Comparison of ENCODE assay signal across 10 cellular contexts in the genomic region with DNA sequence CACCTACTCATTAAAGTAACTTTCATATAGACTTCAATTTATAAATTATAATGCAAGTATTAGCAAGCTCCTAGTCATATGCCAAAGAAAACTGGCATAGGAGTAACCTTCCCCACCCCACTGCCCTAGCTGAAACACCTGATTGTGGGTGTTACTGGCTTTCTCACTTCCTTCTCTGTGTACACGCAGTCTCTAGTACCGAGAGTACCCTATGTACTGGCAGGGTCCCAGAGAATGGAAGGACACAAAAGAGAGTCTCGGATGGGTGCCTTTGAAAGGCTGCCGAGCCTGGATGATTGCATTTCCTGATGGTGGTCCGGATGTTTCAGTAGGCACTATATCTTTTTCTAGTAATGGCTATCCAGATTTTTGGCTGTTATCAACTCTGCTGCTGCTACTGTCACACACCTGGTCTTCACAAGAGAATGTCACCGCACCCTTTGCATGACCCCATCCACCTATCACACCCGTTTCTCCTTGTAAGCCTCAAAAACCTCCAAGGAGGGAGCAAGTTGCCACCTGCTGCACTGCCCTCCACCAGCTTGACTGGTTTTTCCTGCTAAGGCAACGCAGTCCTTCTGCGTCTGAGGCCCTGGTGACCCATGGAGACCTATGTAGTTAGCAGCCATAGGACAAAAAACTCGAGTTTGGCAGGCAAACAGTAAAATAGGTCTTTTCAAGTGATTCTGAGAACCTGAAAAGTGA. TPM values are rescaled to one million over a fixed set of nuclear protein-coding genes. Genes with fewer than 3 reads are reported as not detected.
DNase-seq lines count a peak whose midpoint lies in the region; ATAC-seq, FAIRE-seq and TF ChIP-seq lines count a peak whose summit lies in the region.
"Had no signal": no experiment of that assay in that cellular context is flagged by ENCODE, and none has a peak within 500 bp of the region (broad histone marks: within the 10 kb centered on the region; RNA-seq: fewer than 3 reads in every experiment).

No MANE protein-coding gene starts in this region.

- H3K9ac ChIP-seq in smooth muscle cell (ENCODE audit: low read depth): no peak overlapping the region

- no peaks in the 10 kb centered on the region for H3F3A ChIP-seq in smooth muscle cell (ENCODE audit: low read depth)

- FAIRE-seq in pancreas (lab: Jason Lieb, UNC): no peak
- FAIRE-seq: astrocyte had no signal

- no peaks in the 10 kb centered on the region for H3K79me2 ChIP-seq in smooth muscle cell (ENCODE audit: low read depth)

- 52 to 54% methylated on average over 10 of the region's 10 CpGs for WGBS in pancreas, 2 donors
- 77% methylated on average over 10 of the region's 10 CpGs for WGBS in smooth muscle cell (ENCODE audit: low lambda C conversion rate)

- DNase-seq in NCI-H748 (lab: John Stamatoyannopoulos, UW; ENCODE audit: unreplicated experiment): peak; percentile 96
- DNase-seq in pancreas: no peak
- no peak for DNase-seq in foreskin fibroblast
- DNase-seq in smooth muscle cell (lab: John Stamatoyannopoulos, UW; ENCODE audit: unreplicated experiment): no peak
- DNase-seq in NCI-H1694 treated with DMSO at 0.1 percent for 48 hours (lab: John Stamatoyannopoulos, UW): no peak
- DNase-seq in superior temporal gyrus (ENCODE audit: extremely low spot score): no peak
- DNase-seq: right cardiac atrium had no signal

- H3K4me1 ChIP-seq in pancreas (peaks cover 9 to 15% (median 9%) of the 10 kb centered on the region in 3 donors), smooth muscle cell (ENCODE audit: low read depth) (peaks cover 16% of the 10 kb centered on the region)

- intact Hi-C loops in pancreas (cut with DNase I): no loop called here

- no peak for TF ChIP-seq CTCF in pancreas (IDR thresholded peaks at IDR 0.05)
- no peak for TF ChIP-seq CTCF in foreskin fibroblast (IDR thresholded peaks at IDR 0.05; ENCODE audit: low read depth, low read length)
- TF ChIP-seq CTCF in smooth muscle cell (IDR thresholded peaks at IDR 0.05; ENCODE audit: borderline replicate concordance, insufficient read depth, poor library complexity, severe bottlenecking): no peak

- H3K9me3 ChIP-seq in pancreas: no peaks in the 10 kb centered on the region
- no peaks in the 10 kb centered on the region for H3K9me3 ChIP-seq in smooth muscle cell (replicated peaks; ENCODE audit: low read depth)

- H3K27ac ChIP-seq in pancreas (peak overlapping the region in 2 of 4 donors; percentile 5 to 46), smooth muscle cell (ENCODE audit: low read depth) (no peak overlapping the region)

- peak; percentile 93 for ATAC-seq in GM18909 (IDR thresholded peaks at IDR 0.05; ENCODE audit: poor library complexity, unreplicated experiment)
- ATAC-seq in HG03039 (IDR thresholded peaks at IDR 0.05; ENCODE audit: unreplicated experiment): peak; percentile 93
- ATAC-seq in pancreas: peak in 3 of 4 donors; percentile 24 to 42 (median 31)

- H3K27me3 ChIP-seq in pancreas (no peaks in the 10 kb centered on the region), smooth muscle cell (ENCODE audit: low read depth) (no peaks in the 10 kb centered on the region)

- no peak overlapping the region for H2AFZ ChIP-seq in smooth muscle cell (ENCODE audit: low read depth)

- no peaks in the 10 kb centered on the region for H4K20me1 ChIP-seq in smooth muscle cell (ENCODE audit: low read depth)

- H3K36me3 ChIP-seq in pancreas: no peaks in the 10 kb centered on the region
- no peaks in the 10 kb centered on the region for H3K36me3 ChIP-seq in smooth muscle cell (ENCODE audit: low read depth)

- H3K4me2 ChIP-seq in smooth muscle cell: no peak overlapping the region

- H3K4me3 ChIP-seq in pancreas (no peak overlapping the region), foreskin fibroblast (ENCODE audit: low read depth in 1 of 2, low read length in 2 of 2) (no peak overlapping the region), smooth muscle cell (no peak overlapping the region)

RNA-seq across cellular contexts. Expression of gene CLINT1, which starts 53.8 kb away (rescaled TPM):
- total RNA-seq in pancreas: 10 to 100 TPM; 32.7 to 62.5 (median 37.9) TPM
- 10 to 100 TPM; 23.5 to 47.6 TPM for polyA plus RNA-seq in pancreas
- 83.9 and 102 TPM in 2 replicates for total RNA-seq in smooth muscle cell
- 61.4 and 63.5 TPM in 2 replicates for polyA plus RNA-seq in smooth muscle cell

Comparison
In these comparisons a context has a peak if more than half of its experiments do, and no peak if none do; other contexts are left out.
1. ATAC-seq: peak in every context shown above with its lines; median percentile 93 in GM18909; 93 in HG03039; 31 in pancreas.